In the genomic region with DNA sequence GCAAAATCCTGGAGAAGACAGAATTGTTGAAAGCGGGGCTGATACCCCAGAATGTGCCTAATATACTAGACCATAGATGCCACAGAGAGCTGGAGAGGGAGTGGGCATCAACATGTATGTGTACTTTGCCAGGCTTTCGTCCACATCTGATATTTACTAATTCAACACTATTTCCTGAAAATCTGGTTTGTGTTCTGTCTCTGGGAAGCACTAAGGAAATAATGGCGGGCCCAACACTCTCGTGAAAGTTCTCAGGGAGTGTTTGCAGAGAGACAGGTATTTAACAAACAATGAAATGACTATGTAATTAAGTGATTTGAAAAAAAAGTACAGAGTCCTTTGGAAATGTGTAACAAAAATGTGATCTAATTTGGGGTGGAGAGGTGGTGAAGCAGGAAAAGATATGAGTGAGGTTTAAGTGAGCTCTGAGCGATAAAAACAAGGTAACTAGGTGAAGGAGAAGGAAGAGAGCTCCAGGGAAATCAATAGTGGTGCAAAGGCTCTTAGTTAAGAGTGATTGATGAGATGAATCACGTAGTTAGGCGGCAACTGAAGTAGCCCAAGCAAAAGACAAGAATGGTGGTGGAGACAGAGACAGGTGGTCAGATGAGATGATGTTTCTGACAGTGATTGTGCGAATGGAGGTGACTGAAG, we compare ENCODE assay signal across 2 cellular contexts.
TF ChIP-seq lines count a peak whose summit lies in the region.

No MANE protein-coding gene starts in this region.

TF ChIP-seq in WTC11, 78 proteins besides CTCF, POLR2A, EP300 and RAD21:
- no peak for TF ChIP-seq NFYB (CRISPR knock-in tag; conservative IDR thresholded peaks at IDR 0.05; ENCODE audit: low read depth)
- TF ChIP-seq, protein P1, sequence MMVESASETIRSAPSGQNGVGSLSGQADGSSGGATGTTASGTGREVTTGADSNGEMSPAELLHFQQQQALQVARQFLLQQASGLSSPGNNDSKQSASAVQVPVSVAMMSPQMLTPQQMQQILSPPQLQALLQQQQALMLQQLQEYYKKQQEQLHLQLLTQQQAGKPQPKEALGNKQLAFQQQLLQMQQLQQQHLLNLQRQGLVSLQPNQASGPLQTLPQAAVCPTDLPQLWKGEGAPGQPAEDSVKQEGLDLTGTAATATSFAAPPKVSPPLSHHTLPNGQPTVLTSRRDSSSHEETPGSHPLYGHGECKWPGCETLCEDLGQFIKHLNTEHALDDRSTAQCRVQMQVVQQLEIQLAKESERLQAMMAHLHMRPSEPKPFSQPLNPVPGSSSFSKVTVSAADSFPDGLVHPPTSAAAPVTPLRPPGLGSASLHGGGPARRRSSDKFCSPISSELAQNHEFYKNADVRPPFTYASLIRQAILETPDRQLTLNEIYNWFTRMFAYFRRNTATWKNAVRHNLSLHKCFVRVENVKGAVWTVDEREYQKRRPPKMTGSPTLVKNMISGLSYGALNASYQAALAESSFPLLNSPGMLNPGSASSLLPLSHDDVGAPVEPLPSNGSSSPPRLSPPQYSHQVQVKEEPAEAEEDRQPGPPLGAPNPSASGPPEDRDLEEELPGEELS (CRISPR knock-in tag; IDR thresholded peaks at IDR 0.05), result no peak
- TF ChIP-seq SP1 (CRISPR knock-in tag; conservative IDR thresholded peaks at IDR 0.05), result no peak
- no peak for TF ChIP-seq ZNF396 (CRISPR knock-in tag; IDR thresholded peaks at IDR 0.05; ENCODE audit: borderline replicate concordance)
- TF ChIP-seq, protein P2, sequence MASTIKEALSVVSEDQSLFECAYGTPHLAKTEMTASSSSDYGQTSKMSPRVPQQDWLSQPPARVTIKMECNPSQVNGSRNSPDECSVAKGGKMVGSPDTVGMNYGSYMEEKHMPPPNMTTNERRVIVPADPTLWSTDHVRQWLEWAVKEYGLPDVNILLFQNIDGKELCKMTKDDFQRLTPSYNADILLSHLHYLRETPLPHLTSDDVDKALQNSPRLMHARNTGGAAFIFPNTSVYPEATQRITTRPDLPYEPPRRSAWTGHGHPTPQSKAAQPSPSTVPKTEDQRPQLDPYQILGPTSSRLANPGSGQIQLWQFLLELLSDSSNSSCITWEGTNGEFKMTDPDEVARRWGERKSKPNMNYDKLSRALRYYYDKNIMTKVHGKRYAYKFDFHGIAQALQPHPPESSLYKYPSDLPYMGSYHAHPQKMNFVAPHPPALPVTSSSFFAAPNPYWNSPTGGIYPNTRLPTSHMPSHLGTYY (CRISPR knock-in tag; IDR thresholded peaks at IDR 0.05), result no peak
- no peak for TF ChIP-seq ETV6 (CRISPR knock-in tag; IDR thresholded peaks at IDR 0.05)
- no peak for TF ChIP-seq ZNF671 (CRISPR knock-in tag; IDR thresholded peaks at IDR 0.05)

TF ChIP-seq in GM23338, 12 proteins besides CTCF, POLR2A, EP300 and RAD21:
- no peak for TF ChIP-seq EZH2 (IDR thresholded peaks at IDR 0.05; ENCODE audit: low read depth, unreplicated experiment)
- no peak for TF ChIP-seq STAT1 (IDR thresholded peaks at IDR 0.05; ENCODE audit: unreplicated experiment)
- TF ChIP-seq NANOG (IDR thresholded peaks at IDR 0.05; ENCODE audit: borderline replicate concordance), result no peak
- TF ChIP-seq JUNB (IDR thresholded peaks at IDR 0.05; ENCODE audit: unreplicated experiment), result no peak
- TF ChIP-seq CREB1 (CRISPR knock-in tag; IDR thresholded peaks at IDR 0.05; ENCODE audit: low read depth), result no peak
- no peak for TF ChIP-seq ZNF331 (CRISPR knock-in tag; IDR thresholded peaks at IDR 0.05; ENCODE audit: low read depth)
- TF ChIP-seq, protein P3, sequence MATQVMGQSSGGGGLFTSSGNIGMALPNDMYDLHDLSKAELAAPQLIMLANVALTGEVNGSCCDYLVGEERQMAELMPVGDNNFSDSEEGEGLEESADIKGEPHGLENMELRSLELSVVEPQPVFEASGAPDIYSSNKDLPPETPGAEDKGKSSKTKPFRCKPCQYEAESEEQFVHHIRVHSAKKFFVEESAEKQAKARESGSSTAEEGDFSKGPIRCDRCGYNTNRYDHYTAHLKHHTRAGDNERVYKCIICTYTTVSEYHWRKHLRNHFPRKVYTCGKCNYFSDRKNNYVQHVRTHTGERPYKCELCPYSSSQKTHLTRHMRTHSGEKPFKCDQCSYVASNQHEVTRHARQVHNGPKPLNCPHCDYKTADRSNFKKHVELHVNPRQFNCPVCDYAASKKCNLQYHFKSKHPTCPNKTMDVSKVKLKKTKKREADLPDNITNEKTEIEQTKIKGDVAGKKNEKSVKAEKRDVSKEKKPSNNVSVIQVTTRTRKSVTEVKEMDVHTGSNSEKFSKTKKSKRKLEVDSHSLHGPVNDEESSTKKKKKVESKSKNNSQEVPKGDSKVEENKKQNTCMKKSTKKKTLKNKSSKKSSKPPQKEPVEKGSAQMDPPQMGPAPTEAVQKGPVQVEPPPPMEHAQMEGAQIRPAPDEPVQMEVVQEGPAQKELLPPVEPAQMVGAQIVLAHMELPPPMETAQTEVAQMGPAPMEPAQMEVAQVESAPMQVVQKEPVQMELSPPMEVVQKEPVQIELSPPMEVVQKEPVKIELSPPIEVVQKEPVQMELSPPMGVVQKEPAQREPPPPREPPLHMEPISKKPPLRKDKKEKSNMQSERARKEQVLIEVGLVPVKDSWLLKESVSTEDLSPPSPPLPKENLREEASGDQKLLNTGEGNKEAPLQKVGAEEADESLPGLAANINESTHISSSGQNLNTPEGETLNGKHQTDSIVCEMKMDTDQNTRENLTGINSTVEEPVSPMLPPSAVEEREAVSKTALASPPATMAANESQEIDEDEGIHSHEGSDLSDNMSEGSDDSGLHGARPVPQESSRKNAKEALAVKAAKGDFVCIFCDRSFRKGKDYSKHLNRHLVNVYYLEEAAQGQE (IDR thresholded peaks at IDR 0.05; ENCODE audit: unreplicated experiment), result no peak
TF ChIP-seq in GM23338: peak in this region for 0.
